Comparison of ENCODE assay signal across 8 cellular contexts in genomic region chr1:27489973-27490741, GRCh38. TPM values are rescaled to one million over a fixed set of nuclear protein-coding genes. Genes with fewer than 3 reads are reported as not detected.
DNase-seq lines count a peak whose midpoint lies in the region; ATAC-seq and TF ChIP-seq lines count a peak whose summit lies in the region.

Gene WASF2, minus strand, starts transcription at chr1:27490167. Its CDS starts 61,277 bp downstream, at chr1:27428890.

- TF ChIP-seq RAD21 in IMR-90 (IDR thresholded peaks at IDR 0.05; ENCODE audit: low read length) = no peak

- in situ Hi-C loops in IMR-90 (cut with MboI; ENCODE audit: low sequenced_read_pairs) = no loop called here

- intact Hi-C loops in IMR-90 (cut with micrococcal nuclease) = loop anchor here (2.0 to 5.0 kb wide), 2 partner anchors 71 to 112 kb away; partner anchors contain the start of gene AHDC1

- peak within 1 kb of the TSS; percentile 90 for H3K27ac ChIP-seq in IMR-90 (ENCODE audit: insufficient read depth, low read length)

- 0% methylated on average over 30 of the region's 50 CpGs; no CpG with 5 or more reads in 1 of the 2 experiments for WGBS in IMR-90 (ENCODE audit: extremely low coverage in 2 of 2, insufficient read length in 1 of 2), 2 experiments

- H2AK9ac ChIP-seq in IMR-90 (replicated peaks; ENCODE audit: low read depth, low read length, poor library complexity) = peak within 1 kb of the TSS; percentile 100

- no peaks in the 10 kb centered on the region for H3K27me3 ChIP-seq in IMR-90 (ENCODE audit: control insufficient read depth, insufficient read depth, low read length)

- ATAC-seq in GM21528 (IDR thresholded peaks at IDR 0.05; ENCODE audit: low FRiP score, unreplicated experiment) (peak; percentile 84), IMR-90 (ENCODE audit: low read depth) (peak; percentile 97)

- H3K79me1 ChIP-seq in IMR-90 (ENCODE audit: low read depth in 1 of 2, low read length in 2 of 2) = peaks cover 0 to 18% of the 10 kb centered on the region in 2 experiments; a peak in 1 of 4 replicates

- H4K8ac ChIP-seq in IMR-90 (ENCODE audit: low read depth in 2 of 2, low read length in 2 of 2) = peak within 1 kb of the TSS; percentile 60 to 98

- peak within 1 kb of the TSS; percentile 77 for H3K18ac ChIP-seq in IMR-90 (ENCODE audit: low read depth, low read length)

- no peaks in the 10 kb centered on the region for H3K36me3 ChIP-seq in IMR-90 (ENCODE audit: control insufficient read depth, insufficient read depth, low read length)

- dilution Hi-C loops in IMR-90 (cut with HindIII; ENCODE audit: low sequenced_read_pairs, unreplicated experiment) = no loop called here

- H3K9ac ChIP-seq in IMR-90 (ENCODE audit: low read depth, low read length) = peak within 1 kb of the TSS; percentile 97

- H3K9me3 ChIP-seq in IMR-90 (ENCODE audit: control insufficient read depth, insufficient read depth, low read length) = no peaks in the 10 kb centered on the region

- 0 out of 2 replicates have a peak, but pooled peaks cover 3% of the 10 kb centered on the region for H3K9me1 ChIP-seq in IMR-90 (ENCODE audit: insufficient read depth, low read length)

- H2BK5ac ChIP-seq in IMR-90 (ENCODE audit: low read depth, low read length, poor library complexity, severe bottlenecking) = peak within 1 kb of the TSS; percentile 95

- peak within 1 kb of the TSS; percentile 98 for H2AK5ac ChIP-seq in IMR-90 (ENCODE audit: low read depth, low read length)

- H3K4ac ChIP-seq in IMR-90 (ENCODE audit: low read depth, low read length) = peak within 1 kb of the TSS; percentile 99

- H4K20me1 ChIP-seq in IMR-90 (ENCODE audit: insufficient read depth, low read length) = peaks cover 25% of the 10 kb centered on the region

- H2BK120ac ChIP-seq in IMR-90 (ENCODE audit: low read depth, low read length) = peak within 1 kb of the TSS; percentile 100

- peak within 1 kb of the TSS; percentile 92 for H3K4me2 ChIP-seq in IMR-90 (ENCODE audit: low read depth, low read length)

- peaks cover 6% of the 10 kb centered on the region for H3K4me1 ChIP-seq in IMR-90 (ENCODE audit: control insufficient read depth, insufficient read depth, low read length)

- no TSS peak for BruUV-seq in IMR-90 (replicated peaks; lab: Mats Ljungman, UMichigan)

- peak within 1 kb of the TSS; percentile 100 for H2BK20ac ChIP-seq in IMR-90 (ENCODE audit: low read depth, low read length)

- H4K91ac ChIP-seq in IMR-90 (ENCODE audit: insufficient read depth, low read depth, low read length) = peak within 1 kb of the TSS; percentile 95

- peak within 1 kb of the TSS; percentile 98; the same call in 2 of the 3 replicates for H2BK15ac ChIP-seq in IMR-90 (ENCODE audit: low read depth, low read length)

- peak within 1 kb of the TSS; percentile 99 for H3K23ac ChIP-seq in IMR-90 (ENCODE audit: low read depth, low read length)

- H3K4me3 ChIP-seq in IMR-90 (ENCODE audit: insufficient read depth, low read depth, low read length) = peak within 1 kb of the TSS; percentile 79

- CTCF ChIA-PET in IMR-90 (lab: Yijun Ruan, JAX) = no interaction called here

- POLR2A ChIA-PET in IMR-90 (lab: Charles Lee; ENCODE audit: unreplicated experiment) = no interaction called here

- peak within 1 kb of the TSS; percentile 93 for H2AFZ ChIP-seq in IMR-90 (replicated peaks; ENCODE audit: low read length, poor library complexity)

- peak within 1 kb of the TSS; percentile 100 for H3K56ac ChIP-seq in IMR-90 (ENCODE audit: extremely low read depth, insufficient read depth, low read length)

- peak within 1 kb of the TSS; percentile 98 for H4K5ac ChIP-seq in IMR-90 (ENCODE audit: low read depth, low read length)

- peak within 1 kb of the TSS; percentile 100 for H3K14ac ChIP-seq in IMR-90 (replicated peaks; ENCODE audit: low read depth, low read length)

- TF ChIP-seq POLR2A in IMR-90 (IDR thresholded peaks at IDR 0.05; ENCODE audit: low read depth, low read length) = peak; percentile 86

- 0 out of 2 replicates have a peak, but pooled peaks have one; percentile 1 for TF ChIP-seq CTCF in IMR-90 (conservative IDR thresholded peaks at IDR 0.05; ENCODE audit: low read depth, low read length)

- DNase-seq in DMS 273 (lab: John Stamatoyannopoulos, UW; ENCODE audit: unreplicated experiment) (peak; percentile 99), IMR-90 (peak; percentile 96), OCI-M1 (lab: John Stamatoyannopoulos, UW) (peak; percentile 98), activated T-cell treated with anti-CD3 and anti-CD28 coated beads for 24 hours (ENCODE audit: low read depth) (peak; percentile 95), epidermal melanocyte (ENCODE audit: insufficient read length, low spot score) (peak; percentile 72), middle frontal gyrus (ENCODE audit: extremely low spot score, low spot score) (peak; percentile 93)
- DNase-seq in stimulated activated CD8-positive, alpha-beta memory T cell treated with anti-CD3 and anti-CD28 coated beads, Interleukin-2, amount 100 ng/mL, for 48 hours (ENCODE audit: low read depth in 2 of 2) = peak; percentile 94 to 96

TF ChIP-seq in IMR-90, 13 proteins besides CTCF, POLR2A, EP300 and RAD21:
- TF ChIP-seq CEBPB (IDR thresholded peaks at IDR 0.05; ENCODE audit: low read depth, low read length) = no peak
- peak; percentile 71; the same call in 1 of the 2 replicates for TF ChIP-seq FOS (IDR thresholded peaks at IDR 0.05; ENCODE audit: low read depth, low read length)
- peak; percentile 99 for TF ChIP-seq BHLHE40 (IDR thresholded peaks at IDR 0.05; ENCODE audit: low read depth, low read length)
- peak; percentile 96; the same call in 1 of the 2 replicates for TF ChIP-seq CHD1 (IDR thresholded peaks at IDR 0.05; ENCODE audit: low read depth, low read length)
- TF ChIP-seq MXI1 (IDR thresholded peaks at IDR 0.05; ENCODE audit: borderline replicate concordance, low read depth, low read length) = peak; percentile 53; the same call in 1 of the 2 replicates
- peak; percentile 80; the same call in 1 of the 2 replicates for TF ChIP-seq MAZ (IDR thresholded peaks at IDR 0.05; ENCODE audit: borderline replicate concordance, low read depth, low read length)
- no peak for TF ChIP-seq RCOR1 (IDR thresholded peaks at IDR 0.05; ENCODE audit: insufficient replicate concordance, low read length)
- TF ChIP-seq SMC3 (IDR thresholded peaks at IDR 0.05; ENCODE audit: low read depth, low read length) = no peak
TF ChIP-seq in IMR-90: peak in this region for 5.

RNA-seq across cellular contexts. Expression of gene WASF2, which starts in this region (rescaled TPM):
- total RNA-seq in IMR-90 (2012; rRNA removed) = 7.5 and 7.9 TPM in 2 replicates
- polyA plus RNA-seq in IMR-90 (2012; rRNA removed) = 45.0 and 45.4 TPM in 2 replicates
- 28.6 and 29.9 TPM in 2 replicates for polyA plus RNA-seq in IMR-90 (2012; cell fraction: cytosol; rRNA removed)
- 29.8 and 37.0 TPM in 2 replicates for polyA plus RNA-seq in IMR-90 (2012; cell fraction: nucleus; rRNA removed; ENCODE audit: low replicate concordance)

Comparison
In these comparisons a context has a peak if more than half of its experiments do, and no peak if none do; other contexts are left out.
1. Peak in every context shown above with its lines: DNase-seq, ATAC-seq, H3K4me3 ChIP-seq and H3K27ac ChIP-seq.